In genomic region chr11:119106564-119107537, GRCh38 we compare ENCODE assay signal across 1 cellular context.
TF ChIP-seq lines count a peak whose summit lies in the region.

Gene C2CD2L (plus strand): TSS chr11:119107344. CDS start chr11:119107742, 398 bp downstream.

TF ChIP-seq in K562, 482 proteins besides CTCF, POLR2A, EP300 and RAD21 (continued from another document):
- TF ChIP-seq PRDM10 (IDR thresholded peaks at IDR 0.05; ENCODE audit: partially characterized antibody) (peak; percentile 87), SUPT5H (IDR thresholded peaks at IDR 0.05) (peak; percentile 75; the same call in 1 of the 2 replicates)
- TF ChIP-seq, protein P1, sequence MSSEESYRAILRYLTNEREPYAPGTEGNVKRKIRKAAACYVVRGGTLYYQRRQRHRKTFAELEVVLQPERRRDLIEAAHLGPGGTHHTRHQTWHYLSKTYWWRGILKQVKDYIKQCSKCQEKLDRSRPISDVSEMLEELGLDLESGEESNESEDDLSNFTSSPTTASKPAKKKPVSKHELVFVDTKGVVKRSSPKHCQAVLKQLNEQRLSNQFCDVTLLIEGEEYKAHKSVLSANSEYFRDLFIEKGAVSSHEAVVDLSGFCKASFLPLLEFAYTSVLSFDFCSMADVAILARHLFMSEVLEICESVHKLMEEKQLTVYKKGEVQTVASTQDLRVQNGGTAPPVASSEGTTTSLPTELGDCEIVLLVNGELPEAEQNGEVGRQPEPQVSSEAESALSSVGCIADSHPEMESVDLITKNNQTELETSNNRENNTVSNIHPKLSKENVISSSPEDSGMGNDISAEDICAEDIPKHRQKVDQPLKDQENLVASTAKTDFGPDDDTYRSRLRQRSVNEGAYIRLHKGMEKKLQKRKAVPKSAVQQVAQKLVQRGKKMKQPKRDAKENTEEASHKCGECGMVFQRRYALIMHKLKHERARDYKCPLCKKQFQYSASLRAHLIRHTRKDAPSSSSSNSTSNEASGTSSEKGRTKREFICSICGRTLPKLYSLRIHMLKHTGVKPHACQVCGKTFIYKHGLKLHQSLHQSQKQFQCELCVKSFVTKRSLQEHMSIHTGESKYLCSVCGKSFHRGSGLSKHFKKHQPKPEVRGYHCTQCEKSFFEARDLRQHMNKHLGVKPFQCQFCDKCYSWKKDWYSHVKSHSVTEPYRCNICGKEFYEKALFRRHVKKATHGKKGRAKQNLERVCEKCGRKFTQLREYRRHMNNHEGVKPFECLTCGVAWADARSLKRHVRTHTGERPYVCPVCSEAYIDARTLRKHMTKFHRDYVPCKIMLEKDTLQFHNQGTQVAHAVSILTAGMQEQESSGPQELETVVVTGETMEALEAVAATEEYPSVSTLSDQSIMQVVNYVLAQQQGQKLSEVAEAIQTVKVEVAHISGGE (CRISPR knock-in tag; IDR thresholded peaks at IDR 0.05), result peak in 1 of 3 experiments; percentile 84; a peak in 2 of 6 replicates
